17 cellular contexts compared by ENCODE assay signal in genomic region chr6:12203001-12203400, GRCh38.
A peak's percentile ranks its signal among the peaks of the same experiment; 100 is the strongest.
DNase-seq lines count a peak whose midpoint lies in the region; ATAC-seq, FAIRE-seq and TF ChIP-seq lines count a peak whose summit lies in the region.
"Had no signal": no experiment of that assay in that cellular context is flagged by ENCODE, and none has a peak within 500 bp of the region (broad histone marks: within the 10 kb centered on the region; RNA-seq: fewer than 3 reads in every experiment).

No MANE protein-coding gene starts in this region.

- peak; percentile 23 for DNase-seq in AG04449 (ENCODE audit: low read depth, low spot score)
- DNase-seq in HuH-7.5 (ENCODE audit: low spot score): peak; percentile 19
- peak; percentile 14 for DNase-seq in endothelial cell of umbilical vein (ENCODE audit: low read depth, low spot score)
- peak; percentile 98 for DNase-seq in mesendoderm
- no peak for DNase-seq in T-cell
- no peak for DNase-seq in left ventricle myocardium superior
- DNase-seq in posterior vena cava (ENCODE audit: low spot score): no peak
- DNase-seq: activated CD4-positive, alpha-beta T cell treated with anti-CD3 and anti-CD28 coated beads, Interleukin-2, amount 10 ng/mL, durations not matched to agents 24 days and 14 days; activated T-cell treated with anti-CD3 and anti-CD28 coated beads, Interleukin-2, amount 50 U/mL, for 48 hours; amygdala; effector memory CD8-positive, alpha-beta T cell; head of caudate nucleus; NCI-H345; PC-3; posterior cingulate gyrus had no signal

- H3K23ac ChIP-seq in mesendoderm (ENCODE audit: low read length): no peak overlapping the region

- no peak overlapping the region for H3K4ac ChIP-seq in mesendoderm (ENCODE audit: low read depth, low read length)

- intact Hi-C loops in endothelial cell of umbilical vein (cut with micrococcal nuclease) (no loop called here), left ventricle myocardium superior (cut with micrococcal nuclease) (no loop called here), posterior vena cava (cut with DNase I) (loop anchor here in 1 of 2 donors (5.0 kb wide), 1 partner anchor 674 kb away; no protein-coding TSS in a partner anchor)

- BruUV-seq in endothelial cell of umbilical vein (replicated peaks; lab: Mats Ljungman, UMichigan): no TSS peak

- no peaks in the 10 kb centered on the region for H3K9me3 ChIP-seq in endothelial cell of umbilical vein (replicated peaks; ENCODE audit: control insufficient read depth, insufficient read depth, low read length)

- H3K36me3 ChIP-seq in endothelial cell of umbilical vein (ENCODE audit: control insufficient read depth in 2 of 2, extremely low read depth in 1 of 2, insufficient read depth in 2 of 2, low read length in 2 of 2) (no peaks in the 10 kb centered on the region), mesendoderm (ENCODE audit: control insufficient read depth, insufficient read depth, low read length) (no peaks in the 10 kb centered on the region)

- H2BK5ac ChIP-seq in mesendoderm (ENCODE audit: low read length): no peak overlapping the region

- POLR2A ChIA-PET in AG04449 (lab: Yijun Ruan, JAX): interaction anchor here (0.7 kb wide), 1 partner anchor 11 kb away, joined by 4 read pairs; no protein-coding TSS in a partner anchor
- POLR2A ChIA-PET in endothelial cell of umbilical vein (lab: Charles Lee): no interaction called here
- POLR2A ChIA-PET in T-cell (lab: Charles Lee): no interaction called here

- no peaks in the 10 kb centered on the region for H3K9me1 ChIP-seq in endothelial cell of umbilical vein (replicated peaks; ENCODE audit: control insufficient read depth, extremely low read depth, insufficient read depth, low read length)

- no peak overlapping the region for H4K5ac ChIP-seq in mesendoderm (ENCODE audit: low read length)

- H3K18ac ChIP-seq in mesendoderm (ENCODE audit: low read length): peak overlapping the region; percentile 81

- no peaks in the 10 kb centered on the region for H3K4me1 Mint-ChIP-seq in T-cell
- H3K4me1 Mint-ChIP-seq: activated CD4-positive, alpha-beta T cell treated with anti-CD3 and anti-CD28 coated beads, Interleukin-2, amount 10 ng/mL, durations not matched to agents 24 days and 14 days had no signal

- no CpG with 5 or more reads among the region's 6 CpGs for WGBS in mesendoderm (ENCODE audit: extremely low coverage, insufficient coverage, low lambda C conversion rate)

- H3K4me1 ChIP-seq in endothelial cell of umbilical vein (ENCODE audit: control insufficient read depth, extremely low read depth, insufficient read depth, low read length) (peaks cover 5% of the 10 kb centered on the region), mesendoderm (ENCODE audit: control insufficient read depth, low read depth, low read length) (peaks cover 4% of the 10 kb centered on the region)

- H3K79me1 ChIP-seq in mesendoderm (ENCODE audit: low read length): no peaks in the 10 kb centered on the region

- dilution Hi-C loops in endothelial cell of umbilical vein (cut with MboI; ENCODE audit: extremely low pct_ligation_motif_present, low sequenced_read_pairs): no loop called here

- H4K20me1 ChIP-seq in endothelial cell of umbilical vein (replicated peaks; ENCODE audit: control insufficient read depth, extremely low read depth, insufficient read depth, low read length): no peaks in the 10 kb centered on the region

- no peak for TF ChIP-seq POLR2A in endothelial cell of umbilical vein (IDR thresholded peaks at IDR 0.05; ENCODE audit: low read depth, low read length)

- H3K27ac ChIP-seq in endothelial cell of umbilical vein (ENCODE audit: insufficient read depth, low read depth, low read length): no peak overlapping the region
- no peak overlapping the region for H3K27ac ChIP-seq in mesendoderm (ENCODE audit: low read depth, low read length)

- no peaks in the 10 kb centered on the region for H3K36me3 Mint-ChIP-seq in T-cell

- no peak overlapping the region for H2AK5ac ChIP-seq in mesendoderm (ENCODE audit: low read length)

- H2BK15ac ChIP-seq in mesendoderm (replicated peaks; ENCODE audit: low read depth): no peak overlapping the region

- H2AFZ ChIP-seq in endothelial cell of umbilical vein (ENCODE audit: low read depth, low read length): peak overlapping the region; percentile 31

- no peak overlapping the region for H3K4me3 ChIP-seq in AG04449 (ENCODE audit: low read depth, low read length)
- no peak overlapping the region for H3K4me3 ChIP-seq in endothelial cell of umbilical vein (replicated peaks in 1 of 3; ENCODE audit: insufficient read depth in 1 of 3, low read depth in 1 of 3, low read length in 3 of 3)
- no peak overlapping the region for H3K4me3 ChIP-seq in mesendoderm (ENCODE audit: low read length)

- H3K27me3 Mint-ChIP-seq in T-cell: peaks cover 0 to 6% of the 10 kb centered on the region in 2 donors

- ATAC-seq in T-cell (replicated peaks in 1 of 4) (no peak), HG03460 (IDR thresholded peaks at IDR 0.05; ENCODE audit: unreplicated experiment) (no peak), left ventricle myocardium superior (no peak)
- ATAC-seq: effector memory CD8-positive, alpha-beta T cell; PC-3 had no signal

- no peaks in the 10 kb centered on the region for H3K9me3 Mint-ChIP-seq in T-cell
- H3K9me3 Mint-ChIP-seq: effector memory CD8-positive, alpha-beta T cell; T-helper 1 cell treated with Interleukin-12 subunit alpha and Interleukin-12 subunit beta and Interleukin-4 antibody, amounts not matched to agents 30 μg/mL and 1 μg/mL, for 36 hours had no signal

- peak; percentile 8 for FAIRE-seq in endothelial cell of umbilical vein (lab: Jason Lieb, UNC)

- H3K27me3 ChIP-seq in endothelial cell of umbilical vein (ENCODE audit: control insufficient read depth in 2 of 2, insufficient read depth in 2 of 2, low read length in 2 of 2): no peaks in the 10 kb centered on the region
- no peaks in the 10 kb centered on the region for H3K27me3 ChIP-seq in mesendoderm (ENCODE audit: insufficient read depth, low read length, poor library complexity)

- no peak overlapping the region for H3K27ac Mint-ChIP-seq in T-cell
- H3K27ac Mint-ChIP-seq: activated CD4-positive, alpha-beta T cell treated with anti-CD3 and anti-CD28 coated beads, Interleukin-2, amount 10 ng/mL, durations not matched to agents 24 days and 14 days; effector memory CD8-positive, alpha-beta T cell; T-helper 1 cell treated with Interleukin-12 subunit alpha and Interleukin-12 subunit beta and Interleukin-4 antibody, amounts not matched to agents 30 μg/mL and 1 μg/mL, for 36 hours had no signal

- H3K4me2 ChIP-seq in endothelial cell of umbilical vein (ENCODE audit: insufficient read depth, low read length): no peak overlapping the region
- H3K4me2 ChIP-seq in mesendoderm (ENCODE audit: low read length): no peak overlapping the region

- no peak for TF ChIP-seq CTCF in AG04449 (IDR thresholded peaks at IDR 0.05; ENCODE audit: insufficient read depth, low read length, missing control alignments)
- TF ChIP-seq CTCF in endothelial cell of umbilical vein (IDR thresholded peaks at IDR 0.05; ENCODE audit: extremely low read depth in 1 of 2, insufficient read depth in 1 of 2, low read depth in 1 of 2, low read length in 2 of 2): no peak

- CTCF ChIA-PET in AG04449 (lab: Yijun Ruan, JAX): no interaction called here
- CTCF ChIA-PET in endothelial cell of umbilical vein (lab: Charles Lee): interaction anchor here (1.2 kb wide), 1 partner anchor 31 kb away, joined by 5 read pairs; no protein-coding TSS in a partner anchor
- CTCF ChIA-PET in T-cell (lab: Charles Lee): no interaction called here

- H3K79me2 ChIP-seq in endothelial cell of umbilical vein (ENCODE audit: control insufficient read depth, insufficient read depth, low read length) (no peaks in the 10 kb centered on the region), mesendoderm (ENCODE audit: control insufficient read depth, insufficient read depth, low read length) (no peaks in the 10 kb centered on the region)

- H3K4me3 Mint-ChIP-seq in T-cell: no peak overlapping the region
- H3K4me3 Mint-ChIP-seq: activated CD4-positive, alpha-beta T cell treated with anti-CD3 and anti-CD28 coated beads, Interleukin-2, amount 10 ng/mL, durations not matched to agents 24 days and 14 days; effector memory CD8-positive, alpha-beta T cell; T-helper 1 cell treated with Interleukin-12 subunit alpha and Interleukin-12 subunit beta and Interleukin-4 antibody, amounts not matched to agents 30 μg/mL and 1 μg/mL, for 36 hours had no signal

- H3K56ac ChIP-seq in mesendoderm (ENCODE audit: low read length): peak overlapping the region; percentile 6

- H2BK120ac ChIP-seq in mesendoderm (ENCODE audit: low read depth, low read length): no peak overlapping the region

- no peak overlapping the region for H4K8ac ChIP-seq in mesendoderm (ENCODE audit: low read depth, low read length)

- H3K9ac ChIP-seq in endothelial cell of umbilical vein (replicated peaks; ENCODE audit: extremely low read depth, insufficient read depth, low read length) (no peak overlapping the region), mesendoderm (ENCODE audit: low read length) (no peak overlapping the region)

TF ChIP-seq in endothelial cell of umbilical vein, 7 proteins besides CTCF, POLR2A, EP300 and RAD21:
- no peak for TF ChIP-seq MAX (IDR thresholded peaks at IDR 0.05; ENCODE audit: insufficient read depth, insufficient read length)
- TF ChIP-seq FOS (IDR thresholded peaks at IDR 0.05; ENCODE audit: borderline replicate concordance, insufficient read depth, low read length): no peak
- TF ChIP-seq GATA2 (IDR thresholded peaks at IDR 0.05; ENCODE audit: insufficient read depth, insufficient read length, low read depth, low read length): no peak
- no peak for TF ChIP-seq JUN (IDR thresholded peaks at IDR 0.05; ENCODE audit: borderline replicate concordance, insufficient read depth, insufficient read length, low read depth)
- TF ChIP-seq EZH2 (IDR thresholded peaks at IDR 0.05; ENCODE audit: borderline replicate concordance, low read depth, low read length, severe bottlenecking): no peak
- TF ChIP-seq POLR2AphosphoS5 (IDR thresholded peaks at IDR 0.05; ENCODE audit: insufficient read depth, low read depth, low read length): no peak
- no peak for TF ChIP-seq MYC (IDR thresholded peaks at IDR 0.05; ENCODE audit: low read depth, low read length)

Comparison
In these comparisons a context has a peak if more than half of its experiments do, and no peak if none do; other contexts are left out.
1. DNase-seq: peak in AG04449 (single experiment), HuH-7.5 (single experiment), endothelial cell of umbilical vein (single experiment) and mesendoderm (single experiment); none in T-cell (0 of 34), left ventricle myocardium superior (single experiment) and posterior vena cava (single experiment).